In the genomic region with DNA sequence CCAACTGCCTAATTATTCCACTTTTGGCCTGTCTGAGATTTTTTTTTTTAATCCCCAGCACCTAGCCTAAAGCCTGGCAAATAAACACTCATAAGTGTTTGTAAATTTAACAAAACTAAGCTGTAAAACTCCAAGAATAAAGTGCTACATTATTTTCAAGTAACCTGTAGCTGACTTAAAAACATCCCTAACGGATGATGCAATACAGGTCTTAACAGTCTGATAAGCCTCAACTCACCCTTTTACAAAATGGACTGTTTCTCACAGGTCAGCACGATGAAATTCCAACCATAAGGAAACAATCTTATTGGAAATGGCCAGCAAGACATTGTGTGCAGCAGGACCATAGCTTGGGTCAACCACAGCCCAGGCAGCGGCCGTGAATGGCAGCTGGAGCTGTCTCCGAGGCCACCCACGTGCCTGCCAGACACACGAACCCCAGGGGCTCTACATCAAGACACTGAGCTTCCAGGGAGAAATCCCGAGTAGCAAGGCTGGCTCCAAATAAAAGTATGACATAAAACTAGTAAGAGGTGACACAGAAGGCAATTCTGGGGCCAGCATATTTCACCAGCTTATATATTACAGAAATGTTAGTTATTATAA, we compare ENCODE assay signal across 15 cellular contexts.
"Had no signal": no experiment of that assay in that cellular context is flagged by ENCODE, and none has a peak within 500 bp of the region (broad histone marks: within the 10 kb centered on the region; RNA-seq: fewer than 3 reads in every experiment).

No MANE protein-coding gene starts in this region.

- H3K4me3 ChIP-seq: cardiac muscle cell, dorsolateral prefrontal cortex, esophagus squamous epithelium, hepatocyte, left lung, prostate gland, stomach, uterus had no signal

- H3K9me3 Mint-ChIP-seq: activated T-helper 1 cell treated with anti-CD3 and anti-CD28 coated beads, Interleukin-12 subunit alpha, Interleukin-12 subunit beta, Interleukin-2, Interleukin-4 antibody, amounts not matched to agents 30 ng/mL and 10 ng/mL and 1 ng/mL, durations not matched to agents 14 hours and 24 hours and 36 hours had no signal

- H3K79me2 ChIP-seq: hepatocyte had no signal

- H3K27me3 ChIP-seq: cardiac muscle cell, dorsolateral prefrontal cortex, esophagus squamous epithelium, hepatocyte, left lung, stomach, uterus had no signal

- FAIRE-seq: keratinocyte had no signal

- H3K27ac Mint-ChIP-seq: activated T-helper 1 cell treated with anti-CD3 and anti-CD28 coated beads, Interleukin-12 subunit alpha, Interleukin-12 subunit beta, Interleukin-2, Interleukin-4 antibody, amounts not matched to agents 30 ng/mL and 10 ng/mL and 1 ng/mL, durations not matched to agents 14 hours and 24 hours and 36 hours had no signal

- H3K36me3 ChIP-seq: uterus had no signal

- H3K4me2 ChIP-seq: hepatocyte had no signal

- H3K27ac ChIP-seq: cardiac muscle cell, esophagus squamous epithelium, hepatocyte, left lung, prostate gland, stomach, uterus had no signal

- H3K4me3 Mint-ChIP-seq: activated T-helper 1 cell treated with anti-CD3 and anti-CD28 coated beads, Interleukin-12 subunit alpha, Interleukin-12 subunit beta, Interleukin-2, Interleukin-4 antibody, amounts not matched to agents 30 ng/mL and 10 ng/mL and 1 ng/mL, durations not matched to agents 14 hours and 24 hours and 36 hours had no signal

- H3K4me1 ChIP-seq: esophagus squamous epithelium, left lung, prostate gland, stomach, uterus had no signal

- ATAC-seq: left lung, right cardiac atrium had no signal

- H3K9me3 ChIP-seq: esophagus squamous epithelium, left lung, prostate gland, stomach, uterus had no signal

- DNase-seq: activated CD4-positive, alpha-beta T cell treated with anti-CD3 and anti-CD28 coated beads, Interleukin-2, amount 50 U/mL, for 1 hour; activated CD8-positive, alpha-beta memory T cell treated with anti-CD3 and anti-CD28 coated beads for 24 hours; dorsolateral prefrontal cortex; esophagus squamous epithelium; left lung; mesenchymal stem cell; right cardiac atrium; stomach; SW 1271; uterus had no signal

- H2AFZ ChIP-seq: hepatocyte had no signal
